Comparison of ENCODE assay signal across 15 cellular contexts in genomic region chr1:79113836-79114235, GRCh38.
DNase-seq lines count a peak whose midpoint lies in the region; ATAC-seq, FAIRE-seq and TF ChIP-seq lines count a peak whose summit lies in the region.
"Had no signal": no experiment of that assay in that cellular context is flagged by ENCODE, and none has a peak within 500 bp of the region (broad histone marks: within the 10 kb centered on the region; RNA-seq: fewer than 3 reads in every experiment).

No MANE protein-coding gene starts in this region.

- WGBS in GM12878 (ENCODE audit: insufficient coverage, insufficient replicate concordance, low lambda C conversion rate, missing lambda C conversion rate), result 30% methylated on average over 5 of the region's 5 CpGs

- no peak for TF ChIP-seq CTCF in GM12878 (IDR thresholded peaks at IDR 0.05 in 2 of 3, conservative IDR thresholded peaks at IDR 0.05 in 1 of 3; ENCODE audit: control insufficient read depth in 2 of 3, extremely low read depth in 1 of 3, insufficient read depth in 1 of 3, low read depth in 3 of 3, low read length in 3 of 3)
- no peak for TF ChIP-seq CTCF in GM10266 (IDR thresholded peaks at IDR 0.05; ENCODE audit: control insufficient read depth, insufficient read depth, low read depth, missing control alignments)
- no peak for TF ChIP-seq CTCF in tibial artery (IDR thresholded peaks at IDR 0.05)

- H3K4me3 ChIP-seq in GM12878, result no peak overlapping the region
- H3K4me3 ChIP-seq in tibial artery, result no peak overlapping the region

- H3K27me3 ChIP-seq in GM12878 (replicated peaks in 1 of 2; ENCODE audit: control insufficient read depth in 2 of 2, insufficient read depth in 2 of 2, low read length in 1 of 2) (no peaks in the 10 kb centered on the region), tibial artery (no peaks in the 10 kb centered on the region)

- no peak overlapping the region for H2AFZ ChIP-seq in GM12878 (ENCODE audit: control insufficient read depth, low read depth, low read length)

- RAD21 ChIA-PET in GM12878 (lab: Charles Lee; ENCODE audit: unreplicated experiment), result no interaction called here

- DNase-seq in MV-4-11 (lab: John Stamatoyannopoulos, UW), result peak; percentile 81
- no peak for DNase-seq in GM12878 (ENCODE audit: low read depth, low spot score)
- peak; percentile 5 for DNase-seq in retina
- no peak for DNase-seq in GM10266 (ENCODE audit: extremely low spot score)
- DNase-seq in activated CD4-positive, alpha-beta T cell treated with anti-CD3 and anti-CD28 coated beads, Interleukin-2, amount 50 U/mL, for 48 hours, result no peak
- DNase-seq in tibial artery, result no peak
- DNase-seq in NCI-H2171 treated with DMSO at 0.1 percent for 48 hours (lab: John Stamatoyannopoulos, UW), result no peak
- DNase-seq: COR-L47, GF-D8, NCI-H1105 treated with DMSO at 0.1 percent for 48 hours, NCI-H1694 treated with DMSO at 0.1 percent for 48 hours, NCI-H526 treated with DMSO at 0.1 percent for 48 hours had no signal

- no peak overlapping the region for H3K4me2 ChIP-seq in GM12878 (ENCODE audit: control insufficient read depth, insufficient read depth)

- SMC1A ChIA-PET in GM12878 (lab: Charles Lee; ENCODE audit: uncharacterized antibody, unreplicated experiment), result no interaction called here

- intact Hi-C loops in GM12878 (cut with micrococcal nuclease; ENCODE audit: unreplicated experiment) (no loop called here), tibial artery (cut with DNase I; ENCODE audit: low total_unique reads) (no loop called here)

- H3K36me3 ChIP-seq in GM12878 (ENCODE audit: control insufficient read depth in 2 of 2, insufficient read depth in 2 of 2, low read length in 1 of 2), result no peaks in the 10 kb centered on the region
- H3K36me3 ChIP-seq in tibial artery, result no peaks in the 10 kb centered on the region

- H3K4me1 ChIP-seq in GM12878 (ENCODE audit: control insufficient read depth, insufficient read depth, low read length) (no peaks in the 10 kb centered on the region), tibial artery (no peaks in the 10 kb centered on the region)

- H3K9ac ChIP-seq in GM12878 (ENCODE audit: control insufficient read depth, insufficient read depth, low read length), result no peak overlapping the region

- BruUV-seq in GM12878 (replicated peaks; lab: Mats Ljungman, UMichigan), result no TSS peak

- TF ChIP-seq EP300 in GM12878 (IDR thresholded peaks at IDR 0.05; ENCODE audit: borderline replicate concordance in 1 of 2, control insufficient read depth in 1 of 2, low read depth in 2 of 2, low read length in 2 of 2), result no peak

- no peaks in the 10 kb centered on the region for H3K79me2 ChIP-seq in GM12878 (ENCODE audit: control insufficient read depth, insufficient read depth, low read length)

- no peak overlapping the region for H3K27ac ChIP-seq in GM12878 (ENCODE audit: control insufficient read depth, insufficient read depth)
- no peak overlapping the region for H3K27ac ChIP-seq in tibial artery
- H3K27ac ChIP-seq: HL-60 had no signal

- no peaks in the 10 kb centered on the region for H4K20me1 ChIP-seq in GM12878 (ENCODE audit: control insufficient read depth, insufficient read depth)

- H3K9me3 ChIP-seq in GM12878 (replicated peaks; ENCODE audit: control insufficient read depth, insufficient read depth, low read length), result no peaks in the 10 kb centered on the region
- no peaks in the 10 kb centered on the region for H3K9me3 ChIP-seq in tibial artery

- POLR2A ChIA-PET in GM12878 (lab: Charles Lee), result no interaction called here

- CTCF ChIA-PET in GM12878 (lab: Yijun Ruan, JAX), result interaction anchor here (0.6 kb wide), 1 partner anchor 348 kb away, joined by 4 read pairs; no protein-coding TSS in a partner anchor

- in situ Hi-C loops in GM12878 (cut with MboI), result no loop called here

- no peak for TF ChIP-seq POLR2A in GM12878 (IDR thresholded peaks at IDR 0.05; ENCODE audit: low read depth, low read length)

- FAIRE-seq in GM12878 (lab: Jason Lieb, UNC), result no peak
- FAIRE-seq: HTR-8/SVneo had no signal

- ATAC-seq in HG02885 (IDR thresholded peaks at IDR 0.05; ENCODE audit: poor library complexity, unreplicated experiment) (peak; percentile 52), GM12878 (peak; percentile 36; the same call in 2 of the 3 replicates)

- TF ChIP-seq RAD21 in GM12878 (IDR thresholded peaks at IDR 0.05; ENCODE audit: insufficient read depth, low read depth, low read length), result no peak

TF ChIP-seq in GM12878, 131 proteins besides CTCF, POLR2A, EP300 and RAD21 (continues in another document):
- no peak for TF ChIP-seq E2F4 (IDR thresholded peaks at IDR 0.05; ENCODE audit: low read depth, low read length)
- no peak for TF ChIP-seq RELA (IDR thresholded peaks at IDR 0.05; ENCODE audit: borderline replicate concordance, partially characterized antibody)
- TF ChIP-seq RBBP5 (conservative IDR thresholded peaks at IDR 0.05), result no peak
- TF ChIP-seq EZH2 (IDR thresholded peaks at IDR 0.05; ENCODE audit: borderline replicate concordance, control insufficient read depth, low read depth, low read length), result no peak
- no peak for TF ChIP-seq E2F8 (IDR thresholded peaks at IDR 0.05; ENCODE audit: low read depth, partially characterized antibody)
- no peak for TF ChIP-seq POU2F2 (IDR thresholded peaks at IDR 0.05; ENCODE audit: borderline replicate concordance, low read depth, low read length)
- TF ChIP-seq ATF7 (IDR thresholded peaks at IDR 0.05; ENCODE audit: low read depth), result no peak
- TF ChIP-seq SMARCA5 (IDR thresholded peaks at IDR 0.05), result no peak
- no peak for TF ChIP-seq WRNIP1 (IDR thresholded peaks at IDR 0.05; ENCODE audit: borderline replicate concordance, low read depth, low read length)
- no peak for TF ChIP-seq EGR1 (IDR thresholded peaks at IDR 0.05; ENCODE audit: borderline replicate concordance in 1 of 2, low read depth in 2 of 2, low read length in 2 of 2)
- TF ChIP-seq MYC (IDR thresholded peaks at IDR 0.05; ENCODE audit: insufficient read depth, insufficient read length, insufficient replicate concordance, low read length, severe bottlenecking), result no peak
- no peak for TF ChIP-seq SIX5 (IDR thresholded peaks at IDR 0.05; ENCODE audit: low read depth, low read length, severe bottlenecking)
- no peak for TF ChIP-seq PML (IDR thresholded peaks at IDR 0.05; ENCODE audit: low read length)
- TF ChIP-seq RELB (IDR thresholded peaks at IDR 0.05; ENCODE audit: low read depth), result no peak
- no peak for TF ChIP-seq YBX1 (IDR thresholded peaks at IDR 0.05)

Comparison
In these comparisons a context has a peak if more than half of its experiments do, and no peak if none do; other contexts are left out.
1. DNase-seq: peak in MV-4-11 (single experiment) and retina (single experiment); none in GM12878 (single experiment), GM10266 (single experiment), activated CD4-positive, alpha-beta T cell treated with anti-CD3 and anti-CD28 coated beads, Interleukin-2, amount 50 U/mL, for 48 hours (0 of 2), tibial artery (0 of 2) and NCI-H2171 treated with DMSO at 0.1 percent for 48 hours (single experiment).